In genomic region chr2:48049371-48049770, GRCh38 we compare ENCODE assay signal across 2 cellular contexts.
A peak's percentile ranks its signal among the peaks of the same experiment; 100 is the strongest.
TF ChIP-seq lines count a peak whose summit lies in the region.

No MANE protein-coding gene starts in this region.

TF ChIP-seq in IMR-90, 13 proteins besides CTCF, POLR2A, EP300 and RAD21:
- TF ChIP-seq CHD1 (IDR thresholded peaks at IDR 0.05; ENCODE audit: low read depth, low read length) (no peak), MAFK (IDR thresholded peaks at IDR 0.05; ENCODE audit: low read depth, low read length) (peak; percentile 60)

TF ChIP-seq in K562, 482 proteins besides CTCF, POLR2A, EP300 and RAD21:
- TF ChIP-seq XRCC5 (IDR thresholded peaks at IDR 0.05; ENCODE audit: low read depth, low read length) (no peak), SOX6 (IDR thresholded peaks at IDR 0.05) (no peak), C11orf30 (IDR thresholded peaks at IDR 0.05; ENCODE audit: low read depth) (peak; percentile 65), MAFK (IDR thresholded peaks at IDR 0.05; ENCODE audit: low read length) (peak; percentile 36; the same call in 1 of the 2 replicates), MAFF (IDR thresholded peaks at IDR 0.05; ENCODE audit: low read length) (peak; percentile 41; the same call in 1 of the 2 replicates), DPF2 (IDR thresholded peaks at IDR 0.05) (no peak), ZNF316 (IDR thresholded peaks at IDR 0.05) (peak; percentile 73), CBX1 (IDR thresholded peaks at IDR 0.05; ENCODE audit: low read depth) (no peak)
